Comparison of ENCODE assay signal across 1 cellular context in genomic region chr20:33401042-33401921, GRCh38.
TF ChIP-seq lines count a peak whose summit lies in the region.

Gene CDK5RAP1, minus strand, starts transcription at chr20:33401519. Its CDS starts 4,455 bp downstream, at chr20:33397064.

TF ChIP-seq in HepG2, 621 proteins besides CTCF, POLR2A, EP300 and RAD21 (continued from another document and continues in another):
- TF ChIP-seq, protein P1, sequence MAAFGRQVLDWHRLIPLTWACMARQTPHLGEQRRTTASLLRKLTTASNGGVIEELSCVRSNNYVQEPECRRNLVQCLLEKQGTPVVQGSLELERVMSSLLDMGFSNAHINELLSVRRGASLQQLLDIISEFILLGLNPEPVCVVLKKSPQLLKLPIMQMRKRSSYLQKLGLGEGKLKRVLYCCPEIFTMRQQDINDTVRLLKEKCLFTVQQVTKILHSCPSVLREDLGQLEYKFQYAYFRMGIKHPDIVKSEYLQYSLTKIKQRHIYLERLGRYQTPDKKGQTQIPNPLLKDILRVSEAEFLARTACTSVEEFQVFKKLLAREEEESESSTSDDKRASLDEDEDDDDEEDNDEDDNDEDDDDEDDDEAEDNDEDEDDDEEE (CRISPR knock-in tag; IDR thresholded peaks at IDR 0.05) = peak; percentile 94
- TF ChIP-seq, protein P2, sequence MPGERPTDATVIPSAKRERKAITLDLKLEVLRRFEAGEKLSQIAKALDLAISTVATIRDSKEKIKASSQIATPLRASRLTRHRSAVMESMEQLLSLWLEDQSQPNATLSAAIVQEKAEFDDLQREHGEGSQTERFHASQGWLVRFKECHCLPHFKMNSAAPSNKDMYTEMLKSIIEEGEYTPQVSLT (CRISPR knock-in tag; IDR thresholded peaks at IDR 0.05; ENCODE audit: borderline replicate concordance, low read depth) = no peak; the same call in 1 of the 2 replicates
- TF ChIP-seq, protein P3, sequence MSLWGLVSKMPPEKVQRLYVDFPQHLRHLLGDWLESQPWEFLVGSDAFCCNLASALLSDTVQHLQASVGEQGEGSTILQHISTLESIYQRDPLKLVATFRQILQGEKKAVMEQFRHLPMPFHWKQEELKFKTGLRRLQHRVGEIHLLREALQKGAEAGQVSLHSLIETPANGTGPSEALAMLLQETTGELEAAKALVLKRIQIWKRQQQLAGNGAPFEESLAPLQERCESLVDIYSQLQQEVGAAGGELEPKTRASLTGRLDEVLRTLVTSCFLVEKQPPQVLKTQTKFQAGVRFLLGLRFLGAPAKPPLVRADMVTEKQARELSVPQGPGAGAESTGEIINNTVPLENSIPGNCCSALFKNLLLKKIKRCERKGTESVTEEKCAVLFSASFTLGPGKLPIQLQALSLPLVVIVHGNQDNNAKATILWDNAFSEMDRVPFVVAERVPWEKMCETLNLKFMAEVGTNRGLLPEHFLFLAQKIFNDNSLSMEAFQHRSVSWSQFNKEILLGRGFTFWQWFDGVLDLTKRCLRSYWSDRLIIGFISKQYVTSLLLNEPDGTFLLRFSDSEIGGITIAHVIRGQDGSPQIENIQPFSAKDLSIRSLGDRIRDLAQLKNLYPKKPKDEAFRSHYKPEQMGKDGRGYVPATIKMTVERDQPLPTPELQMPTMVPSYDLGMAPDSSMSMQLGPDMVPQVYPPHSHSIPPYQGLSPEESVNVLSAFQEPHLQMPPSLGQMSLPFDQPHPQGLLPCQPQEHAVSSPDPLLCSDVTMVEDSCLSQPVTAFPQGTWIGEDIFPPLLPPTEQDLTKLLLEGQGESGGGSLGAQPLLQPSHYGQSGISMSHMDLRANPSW (CRISPR knock-in tag; IDR thresholded peaks at IDR 0.05; ENCODE audit: borderline replicate concordance) = peak; percentile 92; the same call in 1 of the 2 replicates
- TF ChIP-seq ARHGAP35 (CRISPR knock-in tag; IDR thresholded peaks at IDR 0.05; ENCODE audit: borderline replicate concordance) (peak; percentile 97), ZNF282 (IDR thresholded peaks at IDR 0.05; ENCODE audit: partially characterized antibody) (no peak), ZNF383 (CRISPR knock-in tag; IDR thresholded peaks at IDR 0.05; ENCODE audit: borderline replicate concordance) (peak; percentile 96), HINFP (CRISPR knock-in tag; IDR thresholded peaks at IDR 0.05; ENCODE audit: low read depth) (peak; percentile 98), HNRNPUL1 (IDR thresholded peaks at IDR 0.05; ENCODE audit: low read depth, low read length) (no peak), RBM39 (IDR thresholded peaks at IDR 0.05; ENCODE audit: low read depth, low read length, poor library complexity, severe bottlenecking) (peak; percentile 99), ZFY (CRISPR knock-in tag; IDR thresholded peaks at IDR 0.05) (peak; percentile 97), NR2F1 (CRISPR knock-in tag; IDR thresholded peaks at IDR 0.05) (peak in 1 of 2 experiments; percentile 66; a peak in 2 of 4 replicates), RORA (CRISPR knock-in tag; IDR thresholded peaks at IDR 0.05) (no peak), NFRKB (IDR thresholded peaks at IDR 0.05) (no peak), ZSCAN20 (CRISPR knock-in tag; IDR thresholded peaks at IDR 0.05; ENCODE audit: borderline replicate concordance) (peak; percentile 69; the same call in 1 of the 2 replicates), KAT8 (CRISPR knock-in tag; IDR thresholded peaks at IDR 0.05) (peak; percentile 100), XRCC5 (optimal IDR thresholded peaks at IDR 0.05; ENCODE audit: low read length) (peak; percentile 100), ZNF850 (CRISPR knock-in tag; conservative IDR thresholded peaks at IDR 0.05) (peak; percentile 66; the same call in 1 of the 2 replicates), MYC (CRISPR knock-in tag; IDR thresholded peaks at IDR 0.05; ENCODE audit: borderline replicate concordance) (peak; percentile 95), SMARCC2 (IDR thresholded peaks at IDR 0.05) (peak; percentile 68; the same call in 1 of the 2 replicates), ZNF816 (CRISPR knock-in tag; IDR thresholded peaks at IDR 0.05; ENCODE audit: borderline replicate concordance) (peak; percentile 82; the same call in 1 of the 2 replicates), FIP1L1 (IDR thresholded peaks at IDR 0.05; ENCODE audit: borderline replicate concordance, insufficient read depth, low read depth, low read length) (no peak), FOXP4 (CRISPR knock-in tag; IDR thresholded peaks at IDR 0.05) (peak; percentile 85), ZNF556 (CRISPR knock-in tag; IDR thresholded peaks at IDR 0.05; ENCODE audit: borderline replicate concordance) (peak; percentile 100), ISX (CRISPR knock-in tag; conservative IDR thresholded peaks at IDR 0.05) (peak; percentile 34; the same call in 1 of the 2 replicates), ZNF121 (CRISPR knock-in tag; IDR thresholded peaks at IDR 0.05) (0 out of 2 replicates have a peak, but pooled peaks have one; percentile 28), ZBTB42 (CRISPR knock-in tag; IDR thresholded peaks at IDR 0.05) (peak; percentile 14; the same call in 1 of the 2 replicates), ZNF75D (CRISPR knock-in tag; IDR thresholded peaks at IDR 0.05; ENCODE audit: borderline replicate concordance) (no peak), ZSCAN12 (CRISPR knock-in tag; IDR thresholded peaks at IDR 0.05) (peak; percentile 73; the same call in 1 of the 2 replicates), YEATS4 (CRISPR knock-in tag; IDR thresholded peaks at IDR 0.05; ENCODE audit: borderline replicate concordance) (peak; percentile 100), MBNL3 (CRISPR knock-in tag; conservative IDR thresholded peaks at IDR 0.05) (no peak)
- TF ChIP-seq, protein P4, sequence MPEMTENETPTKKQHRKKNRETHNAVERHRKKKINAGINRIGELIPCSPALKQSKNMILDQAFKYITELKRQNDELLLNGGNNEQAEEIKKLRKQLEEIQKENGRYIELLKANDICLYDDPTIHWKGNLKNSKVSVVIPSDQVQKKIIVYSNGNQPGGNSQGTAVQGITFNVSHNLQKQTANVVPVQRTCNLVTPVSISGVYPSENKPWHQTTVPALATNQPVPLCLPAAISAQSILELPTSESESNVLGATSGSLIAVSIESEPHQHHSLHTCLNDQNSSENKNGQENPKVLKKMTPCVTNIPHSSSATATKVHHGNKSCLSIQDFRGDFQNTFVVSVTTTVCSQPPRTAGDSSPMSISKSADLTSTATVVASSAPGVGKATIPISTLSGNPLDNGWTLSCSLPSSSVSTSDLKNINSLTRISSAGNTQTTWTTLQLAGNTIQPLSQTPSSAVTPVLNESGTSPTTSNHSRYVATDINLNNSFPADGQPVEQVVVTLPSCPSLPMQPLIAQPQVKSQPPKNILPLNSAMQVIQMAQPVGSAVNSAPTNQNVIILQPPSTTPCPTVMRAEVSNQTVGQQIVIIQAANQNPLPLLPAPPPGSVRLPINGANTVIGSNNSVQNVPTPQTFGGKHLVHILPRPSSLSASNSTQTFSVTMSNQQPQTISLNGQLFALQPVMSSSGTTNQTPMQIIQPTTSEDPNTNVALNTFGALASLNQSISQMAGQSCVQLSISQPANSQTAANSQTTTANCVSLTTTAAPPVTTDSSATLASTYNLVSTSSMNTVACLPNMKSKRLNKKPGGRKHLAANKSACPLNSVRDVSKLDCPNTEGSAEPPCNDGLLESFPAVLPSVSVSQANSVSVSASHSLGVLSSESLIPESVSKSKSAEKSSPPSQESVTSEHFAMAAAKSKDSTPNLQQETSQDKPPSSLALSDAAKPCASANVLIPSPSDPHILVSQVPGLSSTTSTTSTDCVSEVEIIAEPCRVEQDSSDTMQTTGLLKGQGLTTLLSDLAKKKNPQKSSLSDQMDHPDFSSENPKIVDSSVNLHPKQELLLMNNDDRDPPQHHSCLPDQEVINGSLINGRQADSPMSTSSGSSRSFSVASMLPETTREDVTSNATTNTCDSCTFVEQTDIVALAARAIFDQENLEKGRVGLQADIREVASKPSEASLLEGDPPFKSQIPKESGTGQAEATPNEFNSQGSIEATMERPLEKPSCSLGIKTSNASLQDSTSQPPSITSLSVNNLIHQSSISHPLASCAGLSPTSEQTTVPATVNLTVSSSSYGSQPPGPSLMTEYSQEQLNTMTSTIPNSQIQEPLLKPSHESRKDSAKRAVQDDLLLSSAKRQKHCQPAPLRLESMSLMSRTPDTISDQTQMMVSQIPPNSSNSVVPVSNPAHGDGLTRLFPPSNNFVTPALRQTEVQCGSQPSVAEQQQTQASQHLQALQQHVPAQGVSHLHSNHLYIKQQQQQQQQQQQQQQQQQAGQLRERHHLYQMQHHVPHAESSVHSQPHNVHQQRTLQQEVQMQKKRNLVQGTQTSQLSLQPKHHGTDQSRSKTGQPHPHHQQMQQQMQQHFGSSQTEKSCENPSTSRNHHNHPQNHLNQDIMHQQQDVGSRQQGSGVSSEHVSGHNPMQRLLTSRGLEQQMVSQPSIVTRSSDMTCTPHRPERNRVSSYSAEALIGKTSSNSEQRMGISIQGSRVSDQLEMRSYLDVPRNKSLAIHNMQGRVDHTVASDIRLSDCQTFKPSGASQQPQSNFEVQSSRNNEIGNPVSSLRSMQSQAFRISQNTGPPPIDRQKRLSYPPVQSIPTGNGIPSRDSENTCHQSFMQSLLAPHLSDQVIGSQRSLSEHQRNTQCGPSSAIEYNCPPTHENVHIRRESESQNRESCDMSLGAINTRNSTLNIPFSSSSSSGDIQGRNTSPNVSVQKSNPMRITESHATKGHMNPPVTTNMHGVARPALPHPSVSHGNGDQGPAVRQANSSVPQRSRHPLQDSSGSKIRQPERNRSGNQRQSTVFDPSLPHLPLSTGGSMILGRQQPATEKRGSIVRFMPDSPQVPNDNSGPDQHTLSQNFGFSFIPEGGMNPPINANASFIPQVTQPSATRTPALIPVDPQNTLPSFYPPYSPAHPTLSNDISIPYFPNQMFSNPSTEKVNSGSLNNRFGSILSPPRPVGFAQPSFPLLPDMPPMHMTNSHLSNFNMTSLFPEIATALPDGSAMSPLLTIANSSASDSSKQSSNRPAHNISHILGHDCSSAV (CRISPR knock-in tag; IDR thresholded peaks at IDR 0.05; ENCODE audit: borderline replicate concordance) = no peak
- TF ChIP-seq, protein P5, sequence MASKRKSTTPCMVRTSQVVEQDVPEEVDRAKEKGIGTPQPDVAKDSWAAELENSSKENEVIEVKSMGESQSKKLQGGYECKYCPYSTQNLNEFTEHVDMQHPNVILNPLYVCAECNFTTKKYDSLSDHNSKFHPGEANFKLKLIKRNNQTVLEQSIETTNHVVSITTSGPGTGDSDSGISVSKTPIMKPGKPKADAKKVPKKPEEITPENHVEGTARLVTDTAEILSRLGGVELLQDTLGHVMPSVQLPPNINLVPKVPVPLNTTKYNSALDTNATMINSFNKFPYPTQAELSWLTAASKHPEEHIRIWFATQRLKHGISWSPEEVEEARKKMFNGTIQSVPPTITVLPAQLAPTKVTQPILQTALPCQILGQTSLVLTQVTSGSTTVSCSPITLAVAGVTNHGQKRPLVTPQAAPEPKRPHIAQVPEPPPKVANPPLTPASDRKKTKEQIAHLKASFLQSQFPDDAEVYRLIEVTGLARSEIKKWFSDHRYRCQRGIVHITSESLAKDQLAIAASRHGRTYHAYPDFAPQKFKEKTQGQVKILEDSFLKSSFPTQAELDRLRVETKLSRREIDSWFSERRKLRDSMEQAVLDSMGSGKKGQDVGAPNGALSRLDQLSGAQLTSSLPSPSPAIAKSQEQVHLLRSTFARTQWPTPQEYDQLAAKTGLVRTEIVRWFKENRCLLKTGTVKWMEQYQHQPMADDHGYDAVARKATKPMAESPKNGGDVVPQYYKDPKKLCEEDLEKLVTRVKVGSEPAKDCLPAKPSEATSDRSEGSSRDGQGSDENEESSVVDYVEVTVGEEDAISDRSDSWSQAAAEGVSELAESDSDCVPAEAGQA (IDR thresholded peaks at IDR 0.05; ENCODE audit: low read depth) = peak; percentile 95
- TF ChIP-seq, protein P5 (CRISPR knock-in tag; IDR thresholded peaks at IDR 0.05; ENCODE audit: borderline replicate concordance) = peak; percentile 39; the same call in 1 of the 2 replicates
- TF ChIP-seq, protein P6, sequence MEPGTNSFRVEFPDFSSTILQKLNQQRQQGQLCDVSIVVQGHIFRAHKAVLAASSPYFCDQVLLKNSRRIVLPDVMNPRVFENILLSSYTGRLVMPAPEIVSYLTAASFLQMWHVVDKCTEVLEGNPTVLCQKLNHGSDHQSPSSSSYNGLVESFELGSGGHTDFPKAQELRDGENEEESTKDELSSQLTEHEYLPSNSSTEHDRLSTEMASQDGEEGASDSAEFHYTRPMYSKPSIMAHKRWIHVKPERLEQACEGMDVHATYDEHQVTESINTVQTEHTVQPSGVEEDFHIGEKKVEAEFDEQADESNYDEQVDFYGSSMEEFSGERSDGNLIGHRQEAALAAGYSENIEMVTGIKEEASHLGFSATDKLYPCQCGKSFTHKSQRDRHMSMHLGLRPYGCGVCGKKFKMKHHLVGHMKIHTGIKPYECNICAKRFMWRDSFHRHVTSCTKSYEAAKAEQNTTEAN (CRISPR knock-in tag; conservative IDR thresholded peaks at IDR 0.05) = peak; percentile 91
